In the genomic region with DNA sequence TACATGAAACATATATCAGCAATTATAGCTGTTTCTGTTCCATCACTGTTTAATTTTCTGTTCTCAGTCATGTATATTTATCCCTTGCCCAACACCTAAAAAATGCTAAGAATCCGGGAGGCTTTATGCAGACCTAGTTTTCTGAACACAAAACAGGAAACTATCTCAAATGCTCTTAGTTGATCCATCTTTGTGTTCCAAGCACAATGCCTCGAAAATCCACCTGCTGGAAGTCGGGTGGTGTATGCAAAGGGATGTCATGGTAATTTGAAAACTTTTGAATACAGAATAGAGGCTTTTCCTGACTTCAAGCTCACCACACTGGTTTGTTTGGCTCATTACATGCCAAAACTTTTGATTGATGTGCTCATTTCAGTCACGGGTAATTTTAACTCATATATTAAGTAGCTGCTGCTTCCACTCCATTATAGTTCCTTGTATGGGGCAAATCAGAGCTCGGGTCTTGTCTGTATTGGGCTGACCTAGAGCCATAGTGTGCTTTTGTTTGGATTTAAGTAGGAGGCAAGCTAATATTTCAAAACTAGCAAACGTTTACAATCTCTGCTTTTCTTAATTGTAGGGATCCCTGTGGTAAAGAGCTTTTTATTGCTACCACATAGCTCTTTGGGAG, we compare ENCODE assay signal across 7 cellular contexts.
"Had no signal": no experiment of that assay in that cellular context is flagged by ENCODE, and none has a peak within 500 bp of the region (broad histone marks: within the 10 kb centered on the region; RNA-seq: fewer than 3 reads in every experiment).

No MANE protein-coding gene starts in this region.

- DNase-seq: activated CD4-positive, alpha-beta T cell treated with anti-CD3 and anti-CD28 coated beads, Interleukin-2, amount 50 U/mL, for 4 hours; activated CD4-positive, CD25-positive, alpha-beta regulatory T cell treated with anti-CD3 and anti-CD28 coated beads, Interleukin-2, amount 50 U/mL, for 72 hours; activated naive CD4-positive, alpha-beta T cell treated with anti-CD3 and anti-CD28 coated beads, Interleukin-2, amount 50 U/mL, for 16 hours; activated T-cell treated with anti-CD3 and anti-CD28 coated beads, Interleukin-2, amount 50 U/mL, for 1 hour; adrenal gland; ovary; thyroid gland had no signal
